In the genomic region with DNA sequence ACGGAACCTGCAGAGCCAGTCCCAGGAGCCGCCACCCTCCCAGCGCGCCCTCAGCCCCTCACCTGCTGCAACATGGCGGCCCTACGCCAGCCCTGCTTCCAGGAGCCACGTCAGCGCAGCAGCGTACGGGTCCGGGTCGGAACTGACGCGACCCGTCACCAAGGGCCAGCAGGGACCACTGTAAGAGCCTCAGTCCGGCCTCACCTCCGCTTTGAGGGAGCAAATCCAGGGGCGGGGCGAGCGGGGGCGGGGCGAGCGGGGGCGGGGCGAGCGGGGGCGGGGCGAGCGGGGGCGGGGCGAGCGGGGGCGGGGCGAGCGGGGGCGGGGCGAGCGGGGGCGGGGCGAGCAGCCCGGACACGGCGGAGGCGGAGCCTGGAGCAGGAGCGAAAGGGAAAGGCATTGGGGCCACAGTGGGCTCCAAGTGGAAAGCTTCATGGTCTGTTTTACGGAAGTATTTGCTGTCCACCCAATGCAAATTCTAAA, we compare ENCODE assay signal across 8 cellular contexts. TPM values are rescaled to one million over a fixed set of nuclear protein-coding genes. Genes with fewer than 3 reads are reported as not detected.
A peak's percentile ranks its signal among the peaks of the same experiment; 100 is the strongest.
DNase-seq lines count a peak whose midpoint lies in the region; ATAC-seq and TF ChIP-seq lines count a peak whose summit lies in the region.
"Not testable (repeated sequence)": the region's sequence is repeated elsewhere in the genome, so short reads cannot be mapped to it uniquely, and the experiment has no call there.

Gene TVP23C, minus strand, starts transcription at position 109 of the 483 bp plus-strand sequence. Its CDS starts 35 bp downstream, at position 74.

- peak; percentile 67 for ATAC-seq in GM18520 (IDR thresholded peaks at IDR 0.05; ENCODE audit: unreplicated experiment)
- peak; percentile 74 for ATAC-seq in HG03025 (IDR thresholded peaks at IDR 0.05; ENCODE audit: low FRiP score, unreplicated experiment)
- peak; percentile 92 for ATAC-seq in sciatic nerve

- not testable (repeated sequence) for TF ChIP-seq CTCF in WI38 (IDR thresholded peaks at IDR 0.05; ENCODE audit: low read depth, low read length); vagina (IDR thresholded peaks at IDR 0.05)

- peak in 1 of 2 donors; percentile 13 for TF ChIP-seq POLR2A in vagina (IDR thresholded peaks at IDR 0.05)

- in situ Hi-C loops in T47D (cut with HindIII; ENCODE audit: low pct_unique_long_range_greater_than_20kb, low sequenced_read_pairs): not testable (repeated sequence)

- not testable (repeated sequence) for H3K4me1 ChIP-seq in vagina

- H3K36me3 ChIP-seq in vagina: not testable (repeated sequence)

- not testable (repeated sequence) for H3K27me3 ChIP-seq in vagina

- H3K9me3 ChIP-seq in vagina: not testable (repeated sequence)

- intact Hi-C loops in sciatic nerve (cut with DNase I); vagina (cut with DNase I): not testable (repeated sequence)

- H3K4me3 ChIP-seq in WI38 (ENCODE audit: low read depth, low read length) (peak within 1 kb of the TSS; percentile 69), iPS-11a (ENCODE audit: low read depth, low read length) (peak within 1 kb of the TSS; percentile 39), vagina (peak within 1 kb of the TSS; percentile 67 to 86)

- H3K27ac ChIP-seq in vagina: peak within 1 kb of the TSS; percentile 79

- DNase-seq in NCI-H2196 (lab: John Stamatoyannopoulos, UW; ENCODE audit: unreplicated experiment) (peak; percentile 56), T47D (ENCODE audit: low read depth in 1 of 2, low spot score in 1 of 2) (peak; percentile 4 to 70), sciatic nerve (ENCODE audit: low spot score) (peak; percentile 80), vagina (ENCODE audit: extremely low spot score in 2 of 2) (peak in 1 of 2 donors; percentile 87)

RNA-seq across cellular contexts. Expression of gene TVP23C, which starts in this region (rescaled TPM):
- total RNA-seq in sciatic nerve (27.5 TPM), vagina (30.2 TPM)
